In the genomic region with DNA sequence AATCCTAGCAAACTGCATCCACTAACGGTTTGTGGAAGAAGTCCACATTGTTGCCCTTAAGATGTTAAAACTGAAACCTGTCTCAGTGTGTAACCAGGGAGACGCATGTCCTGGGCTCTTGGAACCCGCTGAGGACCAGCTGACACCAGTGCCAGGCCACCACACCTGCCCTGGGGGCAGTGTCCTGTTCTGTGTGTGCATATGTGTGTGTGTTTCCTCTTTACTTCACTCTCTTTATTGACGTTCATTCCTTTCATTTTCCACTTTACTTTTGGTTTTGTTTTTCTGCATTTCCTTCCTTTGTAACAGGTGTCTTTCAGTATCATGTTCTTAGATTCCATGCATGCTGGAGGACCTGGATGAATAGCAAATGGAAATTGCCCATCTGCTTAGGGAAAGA, we compare ENCODE assay signal across 1 cellular context.
TF ChIP-seq lines count a peak whose summit lies in the region.

No MANE protein-coding gene starts in this region.

TF ChIP-seq in IMR-90, 13 proteins besides CTCF, POLR2A, EP300 and RAD21 (continued from another document):
- TF ChIP-seq, protein P1, sequence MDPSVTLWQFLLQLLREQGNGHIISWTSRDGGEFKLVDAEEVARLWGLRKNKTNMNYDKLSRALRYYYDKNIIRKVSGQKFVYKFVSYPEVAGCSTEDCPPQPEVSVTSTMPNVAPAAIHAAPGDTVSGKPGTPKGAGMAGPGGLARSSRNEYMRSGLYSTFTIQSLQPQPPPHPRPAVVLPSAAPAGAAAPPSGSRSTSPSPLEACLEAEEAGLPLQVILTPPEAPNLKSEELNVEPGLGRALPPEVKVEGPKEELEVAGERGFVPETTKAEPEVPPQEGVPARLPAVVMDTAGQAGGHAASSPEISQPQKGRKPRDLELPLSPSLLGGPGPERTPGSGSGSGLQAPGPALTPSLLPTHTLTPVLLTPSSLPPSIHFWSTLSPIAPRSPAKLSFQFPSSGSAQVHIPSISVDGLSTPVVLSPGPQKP (IDR thresholded peaks at IDR 0.05; ENCODE audit: borderline replicate concordance, low read depth, low read length): no peak
- TF ChIP-seq FOS (IDR thresholded peaks at IDR 0.05; ENCODE audit: low read depth, low read length): no peak
- no peak for TF ChIP-seq CEBPB (IDR thresholded peaks at IDR 0.05; ENCODE audit: low read depth, low read length)
